In genomic region chr7:149459540-149460433, GRCh38 we compare ENCODE assay signal across 8 cellular contexts. TPM values are rescaled to one million over a fixed set of nuclear protein-coding genes. Genes with fewer than 3 reads are reported as not detected.
DNase-seq lines count a peak whose midpoint lies in the region; ATAC-seq and TF ChIP-seq lines count a peak whose summit lies in the region.

No MANE protein-coding gene starts in this region.

- no peaks in the 10 kb centered on the region for H3K9me3 Mint-ChIP-seq in activated CD4-positive, alpha-beta T cell treated with anti-CD3 and anti-CD28 coated beads for 36 hours (ENCODE audit: low read depth)
- H3K9me3 Mint-ChIP-seq in chondrocyte (ENCODE audit: low read depth): no peaks in the 10 kb centered on the region

- no peak overlapping the region for H2AFZ ChIP-seq in HCT116 (ENCODE audit: low read depth, low read length, poor library complexity, severe bottlenecking)

- H3K4me3 Mint-ChIP-seq in activated CD4-positive, alpha-beta T cell treated with anti-CD3 and anti-CD28 coated beads for 36 hours: peak overlapping the region; percentile 74
- H3K4me3 Mint-ChIP-seq in chondrocyte (ENCODE audit: unreplicated experiment): peak overlapping the region; percentile 25

- H3K27ac ChIP-seq in HCT116 (ENCODE audit: low read depth, low read length): peak overlapping the region; percentile 85; the same call in 1 of the 2 replicates
- no peak overlapping the region for H3K27ac ChIP-seq in thymus (ENCODE audit: low read depth)

- CTCF ChIA-PET in activated CD4-positive, alpha-beta T cell treated with anti-CD3 and anti-CD28 coated beads for 36 hours (lab: Charles Lee): interaction anchor here (0.6 to 3.2 kb wide), 11 partner anchors 8 to 920 kb away, joined by 3 to 14 read pairs (median 3); no protein-coding TSS in a partner anchor
- CTCF ChIA-PET in HCT116 (lab: Charles Lee): interaction anchor here (0.8 to 1.5 kb wide), 4 partner anchors 17 to 198 kb away, joined by 3 to 5 read pairs (median 4); partner anchors contain the start of gene ZNF783

- no peak for TF ChIP-seq CTCF in HCT116 (IDR thresholded peaks at IDR 0.05 in 2 of 3, conservative IDR thresholded peaks at IDR 0.05 in 1 of 3; ENCODE audit: borderline replicate concordance in 1 of 3, insufficient read depth in 1 of 3, low read depth in 2 of 3, low read length in 2 of 3)
- no peak for TF ChIP-seq CTCF in NB4 (IDR thresholded peaks at IDR 0.05; ENCODE audit: low read depth, low read length)
- TF ChIP-seq CTCF in chondrocyte (IDR thresholded peaks at IDR 0.05): no peak

- peak overlapping the region; percentile 61 to 84 for H3K4me3 ChIP-seq in HCT116 (replicated peaks in 1 of 2; ENCODE audit: low read depth in 1 of 2, low read length in 2 of 2)
- H3K4me3 ChIP-seq in NB4 (ENCODE audit: low read depth, low read length): peak overlapping the region; percentile 26
- peak overlapping the region; percentile 93 for H3K4me3 ChIP-seq in thymus (ENCODE audit: low read length)

- H3K27me3 ChIP-seq in HCT116 (ENCODE audit: insufficient read depth, low read length) (no peaks in the 10 kb centered on the region), thymus (ENCODE audit: control insufficient read depth, insufficient read depth) (no peaks in the 10 kb centered on the region)

- H3K27me3 Mint-ChIP-seq in activated CD4-positive, alpha-beta T cell treated with anti-CD3 and anti-CD28 coated beads for 36 hours: peaks cover 8% of the 10 kb centered on the region
- no peaks in the 10 kb centered on the region for H3K27me3 Mint-ChIP-seq in chondrocyte (ENCODE audit: low read depth)

- 4% methylated on average over 142 of the region's 142 CpGs for WGBS in thymus

- TF ChIP-seq RAD21 in HCT116 (IDR thresholded peaks at IDR 0.05; ENCODE audit: low read depth): no peak

- H3K36me3 ChIP-seq in HCT116 (ENCODE audit: control insufficient read depth in 1 of 2, insufficient read depth in 2 of 2, low read length in 2 of 2) (0 out of 4 replicates have a peak, but pooled peaks cover 2 to 5% of the 10 kb centered on the region in 2 experiments), thymus (ENCODE audit: control insufficient read depth, insufficient read depth) (peaks cover 16% of the 10 kb centered on the region)

- intact Hi-C loops in activated CD4-positive, alpha-beta T cell treated with anti-CD3 and anti-CD28 coated beads for 36 hours (cut with DNase I, micrococcal nuclease): loop anchor here (1.0 to 5.0 kb wide), 9 partner anchors 37 to 369 kb away; partner anchors contain the start of genes ZNF746 (in 2 of the 2), ZNF783 (in 1 of the 2) and ZNF786 (in 1 of the 2)
- intact Hi-C loops in HCT116 (cut with micrococcal nuclease): loop anchor here (5.0 kb wide), 1 partner anchor 197 kb away; the partner anchor contains the start of gene ZNF783

- no peaks in the 10 kb centered on the region for H3K9me3 ChIP-seq in HCT116 (ENCODE audit: control insufficient read depth in 1 of 2, insufficient read depth in 1 of 2, low read depth in 1 of 2, low read length in 2 of 2)
- no peaks in the 10 kb centered on the region for H3K9me3 ChIP-seq in thymus (ENCODE audit: control insufficient read depth)

- H3K4me1 ChIP-seq in HCT116 (ENCODE audit: control insufficient read depth in 1 of 2, insufficient read depth in 2 of 2, low read length in 2 of 2): peaks cover 11 to 19% of the 10 kb centered on the region in 2 experiments; a peak in 2 of 4 replicates
- H3K4me1 ChIP-seq in thymus (ENCODE audit: control insufficient read depth, insufficient read depth, low read length): peaks cover 11% of the 10 kb centered on the region

- peak; percentile 34 for ATAC-seq in activated CD4-positive, alpha-beta T cell treated with anti-CD3 and anti-CD28 coated beads for 36 hours
- peak; percentile 55 for ATAC-seq in HCT116

- H3K9ac ChIP-seq in HCT116 (ENCODE audit: low read length): peak overlapping the region; percentile 70

- POLR2A ChIA-PET in activated CD4-positive, alpha-beta T cell treated with anti-CD3 and anti-CD28 coated beads for 36 hours (lab: Charles Lee): interaction anchor here (0.5 to 1.2 kb wide), 7 partner anchors 20 to 338 kb away, joined by 3 to 4 read pairs (median 3); partner anchors contain the start of gene ZNF282
- POLR2A ChIA-PET in HCT116 (lab: Charles Lee): interaction anchor here (0.6 kb wide), 1 partner anchor 229 kb away, joined by 3 read pairs; no protein-coding TSS in a partner anchor

- BruUV-seq in HCT116 (replicated peaks; lab: Mats Ljungman, UMichigan): no TSS peak

- H3K4me1 Mint-ChIP-seq in activated CD4-positive, alpha-beta T cell treated with anti-CD3 and anti-CD28 coated beads for 36 hours: peaks cover 21% of the 10 kb centered on the region
- peaks cover 16% of the 10 kb centered on the region for H3K4me1 Mint-ChIP-seq in chondrocyte (ENCODE audit: low read depth)

- TF ChIP-seq POLR2A in HCT116 (IDR thresholded peaks at IDR 0.05; ENCODE audit: borderline replicate concordance, extremely low read depth, insufficient read depth, insufficient read length) (no peak), NB4 (IDR thresholded peaks at IDR 0.05; ENCODE audit: extremely low read depth, insufficient read length) (no peak)

- no peaks in the 10 kb centered on the region for H4K20me1 ChIP-seq in HCT116 (ENCODE audit: insufficient read depth)

- H3K9me2 ChIP-seq in HCT116 (ENCODE audit: insufficient read depth): no peaks in the 10 kb centered on the region

- no peak overlapping the region for H3K27ac Mint-ChIP-seq in activated CD4-positive, alpha-beta T cell treated with anti-CD3 and anti-CD28 coated beads for 36 hours
- H3K27ac Mint-ChIP-seq in chondrocyte (ENCODE audit: unreplicated experiment): no peak overlapping the region

- DNase-seq in activated CD4-positive, alpha-beta T cell treated with anti-CD3 and anti-CD28 coated beads for 36 hours: peak; percentile 55
- DNase-seq in activated CD4-positive, alpha-beta T cell treated with anti-CD3 and anti-CD28 coated beads for 1 hour: no peak
- DNase-seq in HCT116 (ENCODE audit: low read depth, low spot score) (no peak), NB4 (ENCODE audit: low read depth) (peak; percentile 50), chondrocyte (ENCODE audit: low spot score) (no peak), lung microvascular endothelial cell (ENCODE audit: low read depth in 2 of 2) (peak; percentile 36 to 47), globus pallidus (ENCODE audit: low spot score) (no peak)

- H3K79me2 ChIP-seq in HCT116 (ENCODE audit: insufficient read depth, low read length): peaks cover 29% of the 10 kb centered on the region

- peaks cover 10% of the 10 kb centered on the region for H3K36me3 Mint-ChIP-seq in activated CD4-positive, alpha-beta T cell treated with anti-CD3 and anti-CD28 coated beads for 36 hours (ENCODE audit: low read depth)
- peaks cover 5% of the 10 kb centered on the region for H3K36me3 Mint-ChIP-seq in chondrocyte (ENCODE audit: low read depth)

- RAD21 ChIA-PET in HCT116 (lab: Charles Lee; ENCODE audit: low non-redundant PET in 1 of 2, low total read pairs in 2 of 2, uncharacterized antibody in 2 of 2, unreplicated experiment in 2 of 2): no interaction called here

- peak overlapping the region; percentile 85 for H3K4me2 ChIP-seq in HCT116 (ENCODE audit: low read length)

TF ChIP-seq in HCT116, 20 proteins besides CTCF, POLR2A, EP300 and RAD21:
- TF ChIP-seq YY1 (IDR thresholded peaks at IDR 0.05; ENCODE audit: extremely low read depth, insufficient replicate concordance, low read depth, low read length) (no peak), MAX (IDR thresholded peaks at IDR 0.05) (no peak), ELF1 (IDR thresholded peaks at IDR 0.05; ENCODE audit: borderline replicate concordance, low read depth) (no peak), ZFX (IDR thresholded peaks at IDR 0.05) (peak; percentile 96)

RNA-seq across cellular contexts. Expression of gene ZNF777, which starts 1.1 kb away (rescaled TPM):
- total RNA-seq in activated CD4-positive, alpha-beta T cell treated with anti-CD3 and anti-CD28 coated beads for 36 hours: 10 to 100 TPM; 13.3 to 16.4 TPM
- total RNA-seq in HCT116 (2021; ENCODE audit: unreplicated experiment) (15.6 TPM), chondrocyte (11.7 to 15.2 TPM (median 15.1 TPM) in 3 replicates), lung microvascular endothelial cell (2.4 and 2.6 TPM in 2 replicates)
- polyA plus RNA-seq in HCT116 (2012): 13.1 and 13.5 TPM in 2 replicates
- polyA plus RNA-seq in thymus: 6.7 TPM

RNA-seq across cellular contexts. Expression of gene ZNF746, which starts 37.8 kb away (rescaled TPM):
- total RNA-seq in activated CD4-positive, alpha-beta T cell treated with anti-CD3 and anti-CD28 coated beads for 36 hours: 10 to 100 TPM; 14.2 to 15.2 TPM
- total RNA-seq in HCT116 (2021; ENCODE audit: unreplicated experiment) (18.7 TPM), chondrocyte (16.1 to 17.0 TPM (median 16.2 TPM) in 3 replicates), lung microvascular endothelial cell (12.2 and 16.7 TPM in 2 replicates)
- polyA plus RNA-seq in HCT116 (2012): 11.4 and 12.5 TPM in 2 replicates
- polyA plus RNA-seq in thymus: 15.2 TPM

Comparison
In these comparisons a context has a peak if more than half of its experiments do, and no peak if none do; other contexts are left out.
1. DNase-seq: peak in activated CD4-positive, alpha-beta T cell treated with anti-CD3 and anti-CD28 coated beads for 36 hours (single experiment), NB4 (single experiment) and lung microvascular endothelial cell (2 of 2); none in activated CD4-positive, alpha-beta T cell treated with anti-CD3 and anti-CD28 coated beads for 1 hour (single experiment), HCT116 (single experiment), chondrocyte (single experiment) and globus pallidus (single experiment).
2. H3K4me3 ChIP-seq: peak in every context shown above with its lines; median percentile 93 in thymus; 72 in HCT116; 26 in NB4.